Comparison of ENCODE assay signal across 22 cellular contexts in genomic region chr20:1908191-1908590, GRCh38. TPM values are rescaled to one million over a fixed set of nuclear protein-coding genes. Genes with fewer than 3 reads are reported as not detected.
DNase-seq lines count a peak whose midpoint lies in the region; ATAC-seq, FAIRE-seq and TF ChIP-seq lines count a peak whose summit lies in the region.
"Had no signal": no experiment of that assay in that cellular context is flagged by ENCODE, and none has a peak within 500 bp of the region (broad histone marks: within the 10 kb centered on the region; RNA-seq: fewer than 3 reads in every experiment).

No MANE protein-coding gene starts in this region.

- H3K9me3 ChIP-seq in Loucy (ENCODE audit: insufficient read depth, low read depth, low read length): no peaks in the 10 kb centered on the region
- no peaks in the 10 kb centered on the region for H3K9me3 ChIP-seq in H1 (ENCODE audit: insufficient read depth in 2 of 2, low read depth in 1 of 2, low read length in 1 of 2)
- H3K9me3 ChIP-seq: SJSA1 had no signal

- H3K79me2 ChIP-seq in Loucy (ENCODE audit: insufficient read depth, low read length) (no peaks in the 10 kb centered on the region), H1 (ENCODE audit: control insufficient read depth in 1 of 2, insufficient read depth in 2 of 2, low read length in 2 of 2) (no peaks in the 10 kb centered on the region)

- no peaks in the 10 kb centered on the region; the same call in 1 of the 2 replicates for H3K23me2 ChIP-seq in H1 (ENCODE audit: low read depth, low read length)

- H3F3A ChIP-seq in Loucy (ENCODE audit: low read depth): no peaks in the 10 kb centered on the region

- H2BK5ac ChIP-seq in H1 (ENCODE audit: low read depth, low read length): 0 out of 2 replicates have a peak overlapping the region, but pooled peaks have one; percentile 52

- H3K4me3 ChIP-seq in Loucy (ENCODE audit: low read length, poor library complexity, severe bottlenecking) (no peak overlapping the region), H1 (ENCODE audit: extremely low read depth in 1 of 4, insufficient read depth in 2 of 4, low read depth in 3 of 4, low read length in 4 of 4) (no peak overlapping the region)
- H3K4me3 ChIP-seq: K562, SJSA1 had no signal

- H3K4me1 ChIP-seq in Loucy (ENCODE audit: insufficient read depth, low read length, poor library complexity, severe bottlenecking) (peaks cover 17% of the 10 kb centered on the region), H1 (replicated peaks in 1 of 4; ENCODE audit: control insufficient read depth in 3 of 4, insufficient read depth in 4 of 4, low read length in 3 of 4) (peaks cover 0 to 6% (median 1%) of the 10 kb centered on the region in 4 experiments; a peak in 2 of 7 replicates)
- H3K4me1 ChIP-seq: SJSA1 had no signal

- no peak overlapping the region; the same call in 1 of the 2 replicates for H2AK5ac ChIP-seq in H1 (ENCODE audit: low read depth, low read length)

- no peak for TF ChIP-seq EP300 in H1 (IDR thresholded peaks at IDR 0.05; ENCODE audit: borderline replicate concordance in 1 of 2, low read depth in 2 of 2, low read length in 2 of 2)

- no peak overlapping the region for H4K91ac ChIP-seq in H1 (replicated peaks; ENCODE audit: insufficient read length, low read length)

- H4K8ac ChIP-seq in H1 (ENCODE audit: extremely low read depth, insufficient read depth, low read length): no peak overlapping the region

- peak; percentile 21 for ATAC-seq in sciatic nerve
- no peak for ATAC-seq in GM18858 (IDR thresholded peaks at IDR 0.05; ENCODE audit: unreplicated experiment)
- no peak for ATAC-seq in HG02571 (IDR thresholded peaks at IDR 0.05; ENCODE audit: unreplicated experiment)
- ATAC-seq: K562, Panc1 had no signal

- H3K36me3 ChIP-seq in Loucy (ENCODE audit: insufficient read depth, low read length) (no peaks in the 10 kb centered on the region), H1 (ENCODE audit: control insufficient read depth in 2 of 4, insufficient read depth in 4 of 4, low read length in 3 of 4) (no peaks in the 10 kb centered on the region)
- H3K36me3 ChIP-seq: SJSA1 had no signal

- peak overlapping the region; percentile 40 for H3K4me2 ChIP-seq in Loucy (ENCODE audit: low read depth, low read length, poor library complexity, severe bottlenecking)
- H3K4me2 ChIP-seq in H1 (ENCODE audit: insufficient read depth in 1 of 2, low read depth in 2 of 2, low read length in 2 of 2): no peak overlapping the region

- H3K18ac ChIP-seq in H1 (ENCODE audit: extremely low read depth, low read length): no peak overlapping the region

- no peak overlapping the region for H4K5ac ChIP-seq in H1 (ENCODE audit: insufficient read length, low read depth, low read length)

- POLR2A ChIA-PET in H1 (lab: Charles Lee; ENCODE audit: partially characterized antibody): no interaction called here

- no peak for TF ChIP-seq POLR2A in GM12892 (IDR thresholded peaks at IDR 0.05; ENCODE audit: low read depth, low read length)
- TF ChIP-seq POLR2A in H1 (IDR thresholded peaks at IDR 0.05; ENCODE audit: control extremely low read depth in 1 of 2, low read depth in 2 of 2, low read length in 2 of 2): no peak

- FAIRE-seq in GM12892 (lab: Jason Lieb, UNC): peak; percentile 14
- no peak for FAIRE-seq in H1 (lab: Jason Lieb, UNC)
- FAIRE-seq: GM19239, H54, K562 had no signal

- no peak overlapping the region for H3K4ac ChIP-seq in H1 (replicated peaks; ENCODE audit: insufficient read length, low read depth, low read length)

- no peak overlapping the region for H2BK15ac ChIP-seq in H1 (ENCODE audit: low read length)

- DNase-seq in GM12892 (ENCODE audit: insufficient read length) (no peak), H1 (ENCODE audit: low read depth in 1 of 2, low spot score in 2 of 2) (no peak), sciatic nerve (ENCODE audit: low spot score) (no peak), GM19238 (ENCODE audit: insufficient read length, low spot score) (no peak), NCI-H2107 (lab: John Stamatoyannopoulos, UW) (no peak)
- DNase-seq: CD4-positive, alpha-beta T cell; COR-L47; DMS79; MM.1S; NCI-H1092; NCI-H1436 treated with DMSO at 0.1 percent for 48 hours; NCI-H1930; NCI-H524; NCI-H82 had no signal

- no peak for TF ChIP-seq RAD21 in H1 (IDR thresholded peaks at IDR 0.05 in 1 of 2, conservative IDR thresholded peaks at IDR 0.05 in 1 of 2; ENCODE audit: low read depth in 2 of 2, low read length in 2 of 2)

- H4K20me1 ChIP-seq in Loucy (ENCODE audit: insufficient read depth, low read length, poor library complexity, severe bottlenecking): no peaks in the 10 kb centered on the region
- peaks cover 0 to 6% of the 10 kb centered on the region in 2 experiments for H4K20me1 ChIP-seq in H1 (replicated peaks in 1 of 2; ENCODE audit: control insufficient read depth in 1 of 2, insufficient read depth in 2 of 2, low read length in 2 of 2)

- CTCF ChIA-PET in H1 (lab: Charles Lee; ENCODE audit: partially characterized antibody): interaction anchor here (0.5 kb wide), 1 partner anchor 187 kb away, joined by 3 read pairs; no protein-coding TSS in a partner anchor

- H3K14ac ChIP-seq in H1 (ENCODE audit: insufficient read length): no peak overlapping the region

- intact Hi-C loops in sciatic nerve (cut with DNase I): no loop called here

- TF ChIP-seq CTCF in Loucy (conservative IDR thresholded peaks at IDR 0.05; ENCODE audit: low read length) (no peak), H1 (IDR thresholded peaks at IDR 0.05; ENCODE audit: control extremely low read depth in 1 of 3, insufficient read depth in 1 of 3, low read depth in 1 of 3, low read length in 3 of 3) (no peak)

- H2BK120ac ChIP-seq in H1 (replicated peaks; ENCODE audit: low read depth, low read length): no peak overlapping the region

- no peaks in the 10 kb centered on the region for H3K9me2 ChIP-seq in Loucy (replicated peaks; ENCODE audit: low read depth, low read length)

- H2BK20ac ChIP-seq in H1 (ENCODE audit: low read length): no peak overlapping the region

- peak overlapping the region; percentile 22; the same call in 1 of the 2 replicates for H2BK12ac ChIP-seq in H1 (ENCODE audit: low read depth, low read length)

- H3K27me3 ChIP-seq in Loucy (ENCODE audit: insufficient read depth, low read length, poor library complexity, severe bottlenecking): no peaks in the 10 kb centered on the region
- H3K27me3 ChIP-seq in H1 (replicated peaks in 1 of 4; ENCODE audit: control insufficient read depth in 3 of 4, extremely low read depth in 1 of 4, insufficient read depth in 3 of 4, low read length in 3 of 4): no peaks in the 10 kb centered on the region
- H3K27me3 ChIP-seq: SJSA1 had no signal

- H3K27ac ChIP-seq in H1 (ENCODE audit: low read depth, low read length): no peak overlapping the region
- H3K27ac ChIP-seq: SJSA1 had no signal

- no peak overlapping the region for H3K56ac ChIP-seq in H1 (replicated peaks; ENCODE audit: insufficient read length, low read depth, low read length)

- no peak overlapping the region for H3K23ac ChIP-seq in H1 (ENCODE audit: insufficient read length)

- H3K9ac ChIP-seq in Loucy (ENCODE audit: low read depth, low read length, poor library complexity, severe bottlenecking) (no peak overlapping the region), H1 (replicated peaks in 1 of 4; ENCODE audit: extremely low read depth in 1 of 4, low read depth in 3 of 4, low read length in 3 of 4) (no peak overlapping the region)

- no peaks in the 10 kb centered on the region for H3K79me1 ChIP-seq in H1 (ENCODE audit: low read depth, low read length)

- H2AFZ ChIP-seq in Loucy (ENCODE audit: low read length) (no peak overlapping the region), H1 (ENCODE audit: low read length) (no peak overlapping the region)

- 85% methylated on average over 9 of the region's 9 CpGs; no CpG with 5 or more reads in 1 of the 2 experiments for WGBS in H1 (ENCODE audit: extremely low coverage in 1 of 2, insufficient coverage in 1 of 2, insufficient read length in 1 of 2, insufficient replicate concordance in 2 of 2, low coverage in 1 of 2, low lambda C conversion rate in 2 of 2, missing lambda C conversion rate in 1 of 2), 2 experiments

TF ChIP-seq in H1, 55 proteins besides CTCF, POLR2A, EP300 and RAD21:
- TF ChIP-seq JUND (IDR thresholded peaks at IDR 0.05; ENCODE audit: low read length): no peak
- no peak for TF ChIP-seq CTBP2 (IDR thresholded peaks at IDR 0.05; ENCODE audit: borderline replicate concordance, insufficient read depth, insufficient read length, low read length)
- TF ChIP-seq CREB1 (IDR thresholded peaks at IDR 0.05): no peak
- TF ChIP-seq RBBP5 (IDR thresholded peaks at IDR 0.05; ENCODE audit: borderline replicate concordance, low read depth, low read length): no peak
- no peak for TF ChIP-seq BCL11A (IDR thresholded peaks at IDR 0.05; ENCODE audit: low read depth in 2 of 2, low read length in 2 of 2)

RNA-seq across cellular contexts. Expression of gene SIRPA, which starts 13.0 kb away (rescaled TPM):
- 4.3 TPM for polyA plus RNA-seq in GM12892 (2012; ENCODE audit: missing spikeins)
- total RNA-seq in H1 (2021; fragmentation: NEBNext Ultra II Directional; extraction: Animal tissue kit (Norgen Biotek cat#: 25700)): 4.3 and 4.4 TPM in 2 replicates
- polyA plus RNA-seq in H1 (2011; rRNA removed): 3.9 and 5.7 TPM in 2 replicates
- polyA plus RNA-seq in H1 (2011; cell fraction: cytosol; rRNA removed): 3.2 TPM
- 6.7 TPM for polyA plus RNA-seq in H1 (2011; cell fraction: nucleus; rRNA removed)
- 4.9 to 6.1 TPM (median 5.2 TPM) in 4 replicates for polyA plus RNA-seq in H1 (2012, experiment 1 of 2)
- polyA plus RNA-seq in H1 (2012, experiment 2 of 2): 4.8 TPM
- 2.9 TPM for polyA plus RNA-seq in H1 (2013, experiment 1 of 2)
- polyA plus RNA-seq in H1 (2013, experiment 2 of 2): 3.1 TPM
- polyA minus RNA-seq in H1 (2011; rRNA and poly(A)+ RNA removed): 3.2 and 3.4 TPM in 2 replicates
- 3.3 TPM for polyA minus RNA-seq in H1 (2011; cell fraction: cytosol; rRNA and poly(A)+ RNA removed)
- polyA minus RNA-seq in H1 (2011; cell fraction: nucleus; rRNA and poly(A)+ RNA removed): 3.0 TPM
- 55.5 TPM for total RNA-seq in sciatic nerve

Comparison
In these comparisons a context has a peak if more than half of its experiments do, and no peak if none do; other contexts are left out.
1. RNA of gene SIRPA, which starts 13.0 kb away (total RNA-seq): 55.5 TPM in sciatic nerve (single experiment); 4.3 to 4.4 TPM in H1; every median in the first group is over 10 times any median in the second.